ENCODE assay signal across 14 cellular contexts in the genomic region with DNA sequence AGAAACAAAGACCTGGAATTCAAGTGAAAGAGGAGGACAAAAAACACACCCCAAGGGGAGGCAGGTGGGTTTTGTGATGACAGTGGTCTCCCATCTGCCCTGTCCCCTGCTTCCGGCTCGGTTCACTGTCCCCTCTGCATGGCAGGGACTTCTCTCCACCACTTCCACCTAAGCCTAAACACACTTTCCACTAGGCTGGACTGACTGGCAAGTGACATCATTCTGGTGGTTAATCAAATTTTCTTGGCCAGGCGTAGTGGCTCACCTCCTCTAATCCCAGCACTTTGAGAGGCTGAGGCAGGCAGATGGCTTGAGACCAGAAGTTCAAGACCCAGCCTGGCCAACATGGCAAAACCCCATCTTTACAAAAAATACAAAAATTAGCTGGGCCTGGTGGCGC. TPM values are rescaled to one million over a fixed set of nuclear protein-coding genes. Genes with fewer than 3 reads are reported as not detected.
DNase-seq lines count a peak whose midpoint lies in the region; ATAC-seq, FAIRE-seq and TF ChIP-seq lines count a peak whose summit lies in the region.
"Had no signal": no experiment of that assay in that cellular context is flagged by ENCODE, and none has a peak within 500 bp of the region (broad histone marks: within the 10 kb centered on the region; RNA-seq: fewer than 3 reads in every experiment).

No MANE protein-coding gene starts in this region.

- H3K4me3 ChIP-seq in SK-N-MC: no peak overlapping the region
- no peak overlapping the region for H3K4me3 ChIP-seq in smooth muscle cell
- no peak overlapping the region for H3K4me3 ChIP-seq in MG63
- H3K4me3 ChIP-seq: cardiac muscle cell had no signal

- H3K4me1 ChIP-seq in smooth muscle cell (ENCODE audit: low read depth): peaks cover 20% of the 10 kb centered on the region

- DNase-seq in GM12892 (ENCODE audit: insufficient read length): no peak
- no peak for DNase-seq in SK-N-MC (ENCODE audit: low read depth, low spot score)
- no peak for DNase-seq in smooth muscle cell (lab: John Stamatoyannopoulos, UW; ENCODE audit: unreplicated experiment)
- no peak for DNase-seq in MG63
- DNase-seq in NCI-H345 treated with DMSO at 0.1 percent for 48 hours (lab: John Stamatoyannopoulos, UW; ENCODE audit: unreplicated experiment): no peak
- DNase-seq in medulla oblongata (ENCODE audit: extremely low spot score): no peak
- DNase-seq: activated T-cell treated with anti-CD3 and anti-CD28 coated beads, Interleukin-2, amount 50 U/mL, for 4 hours; left colon; NCI-H2227 treated with DMSO at 0.1 percent for 48 hours; WERI-Rb-1 had no signal

- no peak for TF ChIP-seq POLR2A in GM12892 (IDR thresholded peaks at IDR 0.05; ENCODE audit: low read depth, low read length)

- 71% methylated on average over 4 of the region's 4 CpGs for WGBS in smooth muscle cell (ENCODE audit: low lambda C conversion rate)

- H4K20me1 ChIP-seq in smooth muscle cell (ENCODE audit: low read depth): no peaks in the 10 kb centered on the region

- no peak overlapping the region for H3K4me2 ChIP-seq in smooth muscle cell

- ATAC-seq in HG02642 (IDR thresholded peaks at IDR 0.05; ENCODE audit: poor library complexity, unreplicated experiment): no peak
- ATAC-seq: left colon had no signal

- peak; percentile 46 for FAIRE-seq in GM12892 (lab: Jason Lieb, UNC)

- H3F3A ChIP-seq in smooth muscle cell (ENCODE audit: low read depth): peaks cover 30% of the 10 kb centered on the region

- H3K79me2 ChIP-seq in smooth muscle cell (ENCODE audit: low read depth): no peaks in the 10 kb centered on the region

- H3K27ac ChIP-seq in SK-N-MC (peak overlapping the region; percentile 81), layer of hippocampus (ENCODE audit: low read depth, low read length) (peak overlapping the region; percentile 30), smooth muscle cell (ENCODE audit: low read depth) (peak overlapping the region; percentile 65)
- H3K27ac ChIP-seq: WERI-Rb-1 had no signal

- H3K36me3 ChIP-seq in SK-N-MC (ENCODE audit: insufficient read depth, low read length) (no peaks in the 10 kb centered on the region), smooth muscle cell (ENCODE audit: low read depth) (no peaks in the 10 kb centered on the region), MG63 (peaks cover 31% of the 10 kb centered on the region)
- H3K36me3 ChIP-seq: cardiac muscle cell, WERI-Rb-1 had no signal

- H2AFZ ChIP-seq in smooth muscle cell (ENCODE audit: low read depth): no peak overlapping the region

- H3K9me3 ChIP-seq in SK-N-MC (ENCODE audit: low read depth, low read length) (no peaks in the 10 kb centered on the region), smooth muscle cell (replicated peaks; ENCODE audit: low read depth) (no peaks in the 10 kb centered on the region), MG63 (no peaks in the 10 kb centered on the region)

- H3K27me3 ChIP-seq in layer of hippocampus (ENCODE audit: control insufficient read depth, insufficient read depth, low read length): no peaks in the 10 kb centered on the region
- H3K27me3 ChIP-seq in smooth muscle cell (ENCODE audit: low read depth): no peaks in the 10 kb centered on the region
- no peaks in the 10 kb centered on the region for H3K27me3 ChIP-seq in MG63
- H3K27me3 ChIP-seq: cardiac muscle cell had no signal

- no peak for TF ChIP-seq CTCF in smooth muscle cell (IDR thresholded peaks at IDR 0.05; ENCODE audit: borderline replicate concordance, insufficient read depth, poor library complexity, severe bottlenecking)

- no peak overlapping the region for H3K9ac ChIP-seq in SK-N-MC (ENCODE audit: insufficient read length)
- H3K9ac ChIP-seq in smooth muscle cell (ENCODE audit: low read depth): no peak overlapping the region

RNA-seq across cellular contexts. Expression of gene PLEKHG6, which starts 11.9 kb away (rescaled TPM):
- 2.2 TPM for polyA plus RNA-seq in GM12892 (2012; ENCODE audit: missing spikeins)
- 6.5 and 7.8 TPM in 2 replicates for total RNA-seq in smooth muscle cell
- 5.2 and 21.9 TPM in 2 replicates for polyA plus RNA-seq in smooth muscle cell
- total RNA-seq in MG63 (2014; rRNA removed; shearing (Covaris generic); ENCODE audit: low replicate concordance): not detected in 2 replicates
- total RNA-seq: activated T-cell treated with anti-CD3 and anti-CD28 coated beads, Interleukin-2, amount 50 U/mL, for 4 hours; pulmonary artery endothelial cell had no signal

RNA-seq across cellular contexts. Expression of gene TNFRSF1A, which starts 19.5 kb away (rescaled TPM):
- 6.0 TPM for polyA plus RNA-seq in GM12892 (2012; ENCODE audit: missing spikeins)
- total RNA-seq in smooth muscle cell: 110 and 139 TPM in 2 replicates
- 144 and 148 TPM in 2 replicates for polyA plus RNA-seq in smooth muscle cell
- 181 and 208 TPM in 2 replicates for total RNA-seq in MG63 (2014; rRNA removed; shearing (Covaris generic); ENCODE audit: low replicate concordance)

RNA-seq across cellular contexts. Expression of gene SCNN1A, which starts 53.0 kb away (rescaled TPM):
- polyA plus RNA-seq in GM12892 (2012; ENCODE audit: missing spikeins): not detected
- total RNA-seq in smooth muscle cell: 1.3 and 1.5 TPM in 2 replicates
- polyA plus RNA-seq in smooth muscle cell: 0.57 and 1.0 TPM in 2 replicates
- total RNA-seq in MG63 (2014; rRNA removed; shearing (Covaris generic); ENCODE audit: low replicate concordance): 0.07 and 0.66 TPM in 2 replicates
- polyA plus RNA-seq: cardiac muscle cell had no signal

Comparison
In these comparisons a context has a peak if more than half of its experiments do, and no peak if none do; other contexts are left out.
1. H3K27ac ChIP-seq: peak in every context shown above with its lines; median percentile 81 in SK-N-MC; 65 in smooth muscle cell; 30 in layer of hippocampus.